8 cellular contexts compared by ENCODE assay signal in the genomic region with DNA sequence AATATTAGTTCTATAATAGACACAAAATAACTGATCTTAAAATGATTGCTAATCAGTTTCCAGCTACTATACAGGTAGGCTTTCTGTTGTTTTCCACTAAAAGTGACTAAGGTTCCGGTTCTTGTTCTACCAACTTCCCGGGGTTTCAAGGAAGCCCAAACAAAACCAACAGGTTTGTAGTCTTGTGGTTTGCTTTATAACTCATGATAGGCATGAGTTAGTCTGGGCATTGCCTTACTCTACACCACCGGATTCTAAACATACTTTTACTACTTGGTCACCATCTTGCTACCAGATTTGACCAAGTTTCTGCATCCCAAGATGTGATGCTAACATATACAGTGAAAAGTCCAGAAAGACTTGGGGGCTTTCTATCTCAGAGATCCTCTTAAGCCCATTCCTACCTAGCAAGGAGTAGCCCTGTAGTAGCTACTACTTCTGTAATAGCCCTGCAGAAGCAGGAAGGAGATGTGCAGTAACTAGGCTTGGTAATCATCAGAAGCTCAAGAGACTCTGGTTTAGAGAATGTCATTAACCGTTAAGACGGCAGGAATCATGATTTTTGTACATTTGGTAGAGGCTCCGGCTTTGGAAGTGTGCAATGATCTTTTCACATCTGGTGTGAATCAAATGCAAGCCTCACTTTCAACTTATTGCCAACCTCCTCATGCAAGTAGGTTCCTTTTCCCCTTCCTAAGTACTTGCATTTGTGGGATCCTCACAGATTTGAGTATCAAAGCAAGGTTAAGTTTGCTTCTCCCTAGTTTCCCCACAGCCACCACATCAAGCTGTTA. TPM values are rescaled to one million over a fixed set of nuclear protein-coding genes. Genes with fewer than 3 reads are reported as not detected.
DNase-seq lines count a peak whose midpoint lies in the region; ATAC-seq, FAIRE-seq and TF ChIP-seq lines count a peak whose summit lies in the region.

No MANE protein-coding gene starts in this region.

- peaks cover 30% of the 10 kb centered on the region for H3F3A ChIP-seq in MM.1S (ENCODE audit: insufficient read depth, low read length)

- ATAC-seq in GM19452 (IDR thresholded peaks at IDR 0.05; ENCODE audit: unreplicated experiment) (no peak), GM21825 (IDR thresholded peaks at IDR 0.05; ENCODE audit: unreplicated experiment) (no peak), HG03571 (IDR thresholded peaks at IDR 0.05; ENCODE audit: unreplicated experiment) (no peak)

- H3K27me3 Mint-ChIP-seq in CD8-positive, alpha-beta memory T cell = peaks cover 0 to 2% of the 10 kb centered on the region in 2 donors

- peaks cover 0 to 46% (median 5%) of the 10 kb centered on the region in 3 donors for H3K36me3 Mint-ChIP-seq in CD8-positive, alpha-beta memory T cell

- H2BK5ac ChIP-seq in H1 (ENCODE audit: low read depth, low read length) = no peak overlapping the region

- H3K4me1 Mint-ChIP-seq in CD8-positive, alpha-beta memory T cell = peaks cover 59 to 66% (median 62%) of the 10 kb centered on the region in 3 donors

- H3K14ac ChIP-seq in H1 (ENCODE audit: insufficient read length) = no peak overlapping the region

- H2BK20ac ChIP-seq in H1 (ENCODE audit: low read length) = no peak overlapping the region

- no peak overlapping the region for H2BK12ac ChIP-seq in H1 (ENCODE audit: low read depth, low read length)

- no peak for TF ChIP-seq POLR2A in H1 (IDR thresholded peaks at IDR 0.05; ENCODE audit: control extremely low read depth in 1 of 2, low read depth in 2 of 2, low read length in 2 of 2)

- TF ChIP-seq CTCF in MM.1S (IDR thresholded peaks at IDR 0.05; ENCODE audit: low read length) = no peak
- TF ChIP-seq CTCF in H1 (IDR thresholded peaks at IDR 0.05; ENCODE audit: control extremely low read depth in 1 of 3, insufficient read depth in 1 of 3, low read depth in 1 of 3, low read length in 3 of 3) = no peak

- H4K20me1 ChIP-seq in MM.1S (ENCODE audit: insufficient read depth, low read length) (no peaks in the 10 kb centered on the region), H1 (replicated peaks in 1 of 2; ENCODE audit: control insufficient read depth in 1 of 2, insufficient read depth in 2 of 2, low read length in 2 of 2) (peaks cover 0 to 2% of the 10 kb centered on the region in 2 experiments)

- no peak overlapping the region for H3K18ac ChIP-seq in H1 (ENCODE audit: extremely low read depth, low read length)

- no peak for TF ChIP-seq RAD21 in H1 (IDR thresholded peaks at IDR 0.05 in 1 of 2, conservative IDR thresholded peaks at IDR 0.05 in 1 of 2; ENCODE audit: low read depth in 2 of 2, low read length in 2 of 2)

- no peak overlapping the region for H4K91ac ChIP-seq in H1 (replicated peaks; ENCODE audit: insufficient read length, low read length)

- H3K4me2 ChIP-seq in MM.1S (ENCODE audit: low read depth, low read length) (peak overlapping the region; percentile 74), H1 (ENCODE audit: insufficient read depth in 1 of 2, low read depth in 2 of 2, low read length in 2 of 2) (peak overlapping the region; percentile 69 to 90)

- H3K9ac ChIP-seq in MM.1S (ENCODE audit: low read length) (peak overlapping the region; percentile 46; the same call in 1 of the 2 replicates), H1 (replicated peaks in 1 of 4; ENCODE audit: extremely low read depth in 1 of 4, low read depth in 3 of 4, low read length in 3 of 4) (no peak overlapping the region)

- H3K9me2 ChIP-seq in MM.1S (replicated peaks; ENCODE audit: insufficient read depth, low read length) = no peaks in the 10 kb centered on the region

- no peaks in the 10 kb centered on the region for H3K27me3 ChIP-seq in CD8-positive, alpha-beta memory T cell (ENCODE audit: insufficient read depth, low read length, poor library complexity, severe bottlenecking)
- H3K27me3 ChIP-seq in MM.1S (replicated peaks; ENCODE audit: insufficient read depth, low read length) (no peaks in the 10 kb centered on the region), H1 (replicated peaks in 1 of 4; ENCODE audit: control insufficient read depth in 3 of 4, extremely low read depth in 1 of 4, insufficient read depth in 3 of 4, low read length in 3 of 4) (no peaks in the 10 kb centered on the region), neuron (ENCODE audit: insufficient read depth, low read length) (peaks cover 7% of the 10 kb centered on the region)

- no peak for FAIRE-seq in H1 (lab: Jason Lieb, UNC)

- peak overlapping the region; percentile 66 for H3K27ac ChIP-seq in CD8-positive, alpha-beta memory T cell (ENCODE audit: low read depth, low read length)
- H3K27ac ChIP-seq in MM.1S (ENCODE audit: low read length) = peak overlapping the region; percentile 48; the same call in 1 of the 2 replicates
- H3K27ac ChIP-seq in H1 (ENCODE audit: low read depth, low read length) = no peak overlapping the region

- H2AFZ ChIP-seq in MM.1S (ENCODE audit: low read length) (no peak overlapping the region), H1 (ENCODE audit: low read length) (no peak overlapping the region), neuron (ENCODE audit: low read depth, low read length) (no peak overlapping the region)

- 92% methylated on average over 6 of the region's 6 CpGs; no CpG with 5 or more reads in 1 of the 2 experiments for WGBS in H1 (ENCODE audit: extremely low coverage in 1 of 2, insufficient coverage in 1 of 2, insufficient read length in 1 of 2, insufficient replicate concordance in 2 of 2, low coverage in 1 of 2, low lambda C conversion rate in 2 of 2, missing lambda C conversion rate in 1 of 2), 2 experiments

- H2AK5ac ChIP-seq in H1 (ENCODE audit: low read depth, low read length) = no peak overlapping the region

- no peak overlapping the region for H3K56ac ChIP-seq in H1 (replicated peaks; ENCODE audit: insufficient read length, low read depth, low read length)

- no peaks in the 10 kb centered on the region for H3K9me3 ChIP-seq in CD8-positive, alpha-beta memory T cell (ENCODE audit: low read length)
- no peaks in the 10 kb centered on the region for H3K9me3 ChIP-seq in MM.1S (replicated peaks; ENCODE audit: insufficient read depth, low read length)
- no peaks in the 10 kb centered on the region for H3K9me3 ChIP-seq in H1 (ENCODE audit: insufficient read depth in 2 of 2, low read depth in 1 of 2, low read length in 1 of 2)
- no peaks in the 10 kb centered on the region for H3K9me3 ChIP-seq in neuron (ENCODE audit: low read length)

- H4K5ac ChIP-seq in H1 (ENCODE audit: insufficient read length, low read depth, low read length) = no peak overlapping the region

- no peak overlapping the region for H4K8ac ChIP-seq in H1 (ENCODE audit: extremely low read depth, insufficient read depth, low read length)

- peaks cover 49% of the 10 kb centered on the region for H3K4me1 ChIP-seq in CD8-positive, alpha-beta memory T cell (ENCODE audit: insufficient read depth, low read length)
- H3K4me1 ChIP-seq in MM.1S (ENCODE audit: low read length) (peaks cover 44% of the 10 kb centered on the region), H1 (replicated peaks in 1 of 4; ENCODE audit: control insufficient read depth in 3 of 4, insufficient read depth in 4 of 4, low read length in 3 of 4) (peaks cover 0 to 18% (median 3%) of the 10 kb centered on the region in 4 experiments; a peak in 5 of 7 replicates), neuron (ENCODE audit: insufficient read depth, low read length) (peaks cover 18% of the 10 kb centered on the region)

- no peak overlapping the region for H2BK120ac ChIP-seq in H1 (replicated peaks; ENCODE audit: low read depth, low read length)

- H3K23ac ChIP-seq in H1 (ENCODE audit: insufficient read length) = no peak overlapping the region

- no peak overlapping the region for H3K4ac ChIP-seq in H1 (replicated peaks; ENCODE audit: insufficient read length, low read depth, low read length)

- H3K23me2 ChIP-seq in H1 (ENCODE audit: low read depth, low read length) = peaks cover 7% of the 10 kb centered on the region; the same call in 1 of the 2 replicates

- TF ChIP-seq EP300 in H1 (IDR thresholded peaks at IDR 0.05; ENCODE audit: borderline replicate concordance in 1 of 2, low read depth in 2 of 2, low read length in 2 of 2) = no peak

- POLR2A ChIA-PET in CD8-positive, alpha-beta memory T cell (lab: Charles Lee) = interaction anchor here (0.8 to 4.9 kb wide), 8 partner anchors 10 to 54 kb away, joined by 3 to 70 read pairs (median 24); partner anchors contain the start of genes KAT7 and SLC35B1
- POLR2A ChIA-PET in H1 (lab: Charles Lee; ENCODE audit: partially characterized antibody) = interaction anchor here (1.0 to 4.7 kb wide), 19 partner anchors 9 to 191 kb away, joined by 3 to 59 read pairs (median 5); partner anchors contain the start of genes KAT7, SLC35B1 and TAC4

- no peaks in the 10 kb centered on the region; the same call in none of the 2 replicates for H3K79me1 ChIP-seq in H1 (ENCODE audit: low read depth, low read length)

- DNase-seq in CD8-positive, alpha-beta memory T cell = no peak
- DNase-seq in MM.1S = no peak
- no peak for DNase-seq in H1 (ENCODE audit: low read depth in 1 of 2, low spot score in 2 of 2)
- DNase-seq in NCI-H1105 (lab: John Stamatoyannopoulos, UW) = no peak

- peaks cover 56% of the 10 kb centered on the region for H3K79me2 ChIP-seq in MM.1S (ENCODE audit: low read length)
- H3K79me2 ChIP-seq in H1 (ENCODE audit: control insufficient read depth in 1 of 2, insufficient read depth in 2 of 2, low read length in 2 of 2) = peaks cover 20 to 56% of the 10 kb centered on the region in 2 experiments

- no peaks in the 10 kb centered on the region for H3K36me3 ChIP-seq in CD8-positive, alpha-beta memory T cell (ENCODE audit: insufficient read depth, low read length)
- H3K36me3 ChIP-seq in MM.1S (replicated peaks; ENCODE audit: insufficient read depth, low read length) = no peaks in the 10 kb centered on the region
- 0 out of 8 replicates have a peak, but pooled peaks cover 0 to 1% (median 0%) of the 10 kb centered on the region in 4 experiments for H3K36me3 ChIP-seq in H1 (ENCODE audit: control insufficient read depth in 2 of 4, insufficient read depth in 4 of 4, low read length in 3 of 4)
- H3K36me3 ChIP-seq in neuron (ENCODE audit: insufficient read depth, low read length) = no peaks in the 10 kb centered on the region

- H3K4me3 Mint-ChIP-seq in CD8-positive, alpha-beta memory T cell = peak overlapping the region; percentile 82 to 100 (median 98)

- H2BK15ac ChIP-seq in H1 (ENCODE audit: low read length) = no peak overlapping the region

- H3K4me3 ChIP-seq in CD8-positive, alpha-beta memory T cell (ENCODE audit: low read length) = peak overlapping the region; percentile 82
- H3K4me3 ChIP-seq in MM.1S (ENCODE audit: low read length) (peak overlapping the region; percentile 72), H1 (ENCODE audit: extremely low read depth in 1 of 4, insufficient read depth in 2 of 4, low read depth in 3 of 4, low read length in 4 of 4) (peak overlapping the region; percentile 68 to 99 (median 80); a peak in 5 of 8 replicates), neuron (ENCODE audit: low read length) (peak overlapping the region; percentile 92)

- H3K27ac Mint-ChIP-seq in CD8-positive, alpha-beta memory T cell = peak overlapping the region; percentile 43 to 99 (median 96)

- CTCF ChIA-PET in CD8-positive, alpha-beta memory T cell (lab: Charles Lee) = interaction anchor here (1.3 to 4.0 kb wide), 7 partner anchors 10 to 54 kb away, joined by 3 to 37 read pairs (median 5); partner anchors contain the start of genes KAT7 and SLC35B1
- CTCF ChIA-PET in H1 (lab: Charles Lee; ENCODE audit: partially characterized antibody) = interaction anchor here (0.6 to 1.9 kb wide), 9 partner anchors 15 to 401 kb away, joined by 3 to 10 read pairs (median 3); no protein-coding TSS in a partner anchor

- H3K9me3 Mint-ChIP-seq in CD8-positive, alpha-beta memory T cell = no peaks in the 10 kb centered on the region

RNA-seq across cellular contexts. Expression of gene FAM117A, which starts 1.6 kb away (rescaled TPM):
- 10 to 100 TPM; 21.8 to 24.8 TPM for total RNA-seq in CD8-positive, alpha-beta memory T cell
- polyA plus RNA-seq in CD8-positive, alpha-beta memory T cell = 85.0 TPM
- total RNA-seq in H1 (2021; fragmentation: NEBNext Ultra II Directional; extraction: Animal tissue kit (Norgen Biotek cat#: 25700)) = 25.3 and 28.4 TPM in 2 replicates
- polyA plus RNA-seq in H1 (2011; rRNA removed) = 45.7 and 52.3 TPM in 2 replicates
- polyA plus RNA-seq in H1 (2011; cell fraction: cytosol; rRNA removed) = 26.3 TPM
- 35.8 TPM for polyA plus RNA-seq in H1 (2011; cell fraction: nucleus; rRNA removed)
- 23.6 to 29.0 TPM (median 26.4 TPM) in 4 replicates for polyA plus RNA-seq in H1 (2012, experiment 1 of 2)
- polyA plus RNA-seq in H1 (2012, experiment 2 of 2) = 23.9 TPM
- polyA plus RNA-seq in H1 (2013, experiment 1 of 2) = 29.6 TPM
- 32.5 TPM for polyA plus RNA-seq in H1 (2013, experiment 2 of 2)
- polyA minus RNA-seq in H1 (2011; rRNA and poly(A)+ RNA removed) = 15.5 and 22.0 TPM in 2 replicates
- 19.9 TPM for polyA minus RNA-seq in H1 (2011; cell fraction: cytosol; rRNA and poly(A)+ RNA removed)
- 19.4 TPM for polyA minus RNA-seq in H1 (2011; cell fraction: nucleus; rRNA and poly(A)+ RNA removed)

RNA-seq across cellular contexts. Expression of gene KAT7, which starts 26.1 kb away (rescaled TPM):
- total RNA-seq in CD8-positive, alpha-beta memory T cell = 10 to 100 TPM; 66.1 to 75.8 TPM
- 58.1 TPM for polyA plus RNA-seq in CD8-positive, alpha-beta memory T cell
- total RNA-seq in H1 (2021; fragmentation: NEBNext Ultra II Directional; extraction: Animal tissue kit (Norgen Biotek cat#: 25700)) = 138 and 139 TPM in 2 replicates
- polyA plus RNA-seq in H1 (2011; rRNA removed) = 56.2 and 90.9 TPM in 2 replicates
- 70.9 TPM for polyA plus RNA-seq in H1 (2011; cell fraction: cytosol; rRNA removed)
- 44.8 TPM for polyA plus RNA-seq in H1 (2011; cell fraction: nucleus; rRNA removed)
- 68.5 to 97.8 TPM (median 78.6 TPM) in 4 replicates for polyA plus RNA-seq in H1 (2012, experiment 1 of 2)
- polyA plus RNA-seq in H1 (2012, experiment 2 of 2) = 57.4 TPM
- 104 TPM for polyA plus RNA-seq in H1 (2013, experiment 1 of 2)
- 104 TPM for polyA plus RNA-seq in H1 (2013, experiment 2 of 2)
- 172 and 217 TPM in 2 replicates for polyA minus RNA-seq in H1 (2011; rRNA and poly(A)+ RNA removed)
- 115 TPM for polyA minus RNA-seq in H1 (2011; cell fraction: cytosol; rRNA and poly(A)+ RNA removed)
- 104 TPM for polyA minus RNA-seq in H1 (2011; cell fraction: nucleus; rRNA and poly(A)+ RNA removed)

RNA-seq across cellular contexts. Expression of gene SLC35B1, which starts 54.6 kb away (rescaled TPM):
- 10 to 100 TPM; 82.8 to 88.9 TPM for total RNA-seq in CD8-positive, alpha-beta memory T cell
- 34.6 TPM for polyA plus RNA-seq in CD8-positive, alpha-beta memory T cell
- 56.5 and 60.0 TPM in 2 replicates for total RNA-seq in H1 (2021; fragmentation: NEBNext Ultra II Directional; extraction: Animal tissue kit (Norgen Biotek cat#: 25700))
- polyA plus RNA-seq in H1 (2011; rRNA removed) = 62.0 and 87.7 TPM in 2 replicates
- 59.4 TPM for polyA plus RNA-seq in H1 (2011; cell fraction: cytosol; rRNA removed)
- 59.5 TPM for polyA plus RNA-seq in H1 (2011; cell fraction: nucleus; rRNA removed)
- 53.4 to 64.1 TPM (median 56.9 TPM) in 4 replicates for polyA plus RNA-seq in H1 (2012, experiment 1 of 2)
- polyA plus RNA-seq in H1 (2012, experiment 2 of 2) = 40.1 TPM
- polyA plus RNA-seq in H1 (2013, experiment 1 of 2) = 62.0 TPM
- 74.6 TPM for polyA plus RNA-seq in H1 (2013, experiment 2 of 2)
- polyA minus RNA-seq in H1 (2011; rRNA and poly(A)+ RNA removed) = 64.7 and 71.9 TPM in 2 replicates
- polyA minus RNA-seq in H1 (2011; cell fraction: cytosol; rRNA and poly(A)+ RNA removed) = 26.6 TPM
- 54.0 TPM for polyA minus RNA-seq in H1 (2011; cell fraction: nucleus; rRNA and poly(A)+ RNA removed)
